Comparison of ENCODE assay signal across 20 cellular contexts in genomic region chr1:51303315-51303714, GRCh38. TPM values are rescaled to one million over a fixed set of nuclear protein-coding genes. Genes with fewer than 3 reads are reported as not detected.
DNase-seq lines count a peak whose midpoint lies in the region; ATAC-seq and TF ChIP-seq lines count a peak whose summit lies in the region.
"Had no signal": no experiment of that assay in that cellular context is flagged by ENCODE, and none has a peak within 500 bp of the region (broad histone marks: within the 10 kb centered on the region; RNA-seq: fewer than 3 reads in every experiment).

No MANE protein-coding gene starts in this region.

- no peak overlapping the region for H2BK5ac ChIP-seq in IMR-90 (ENCODE audit: low read depth, low read length, poor library complexity, severe bottlenecking)

- POLR2A ChIA-PET in activated CD4-positive, alpha-beta T cell treated with anti-CD3 and anti-CD28 coated beads for 36 hours (lab: Charles Lee), result no interaction called here
- POLR2A ChIA-PET in IMR-90 (lab: Charles Lee; ENCODE audit: unreplicated experiment), result no interaction called here

- no peaks in the 10 kb centered on the region for H3K9me3 Mint-ChIP-seq in activated CD4-positive, alpha-beta T cell treated with anti-CD3 and anti-CD28 coated beads for 36 hours (ENCODE audit: low read depth)
- H3K9me3 Mint-ChIP-seq in dendritic cell treated with granulocyte-macrophage colony-stimulating factor and Interleukin-4, amounts not matched to agents 40 ng/mL and 50 ng/mL, for 4 days, result no peaks in the 10 kb centered on the region
- H3K9me3 Mint-ChIP-seq in stimulated activated naive B cell treated with anti-CD40 and anti-IgM and Interleukin-4, amounts not matched to agents 10 μg/mL and 1 μg/mL and 100 μg/mL, for 72 hours, result no peaks in the 10 kb centered on the region
- H3K9me3 Mint-ChIP-seq: immature natural killer cell had no signal

- H3K4me2 ChIP-seq in IMR-90 (ENCODE audit: low read depth, low read length), result no peak overlapping the region

- no peak overlapping the region for H2BK15ac ChIP-seq in IMR-90 (ENCODE audit: low read depth, low read length)

- DNase-seq in activated CD4-positive, alpha-beta T cell treated with anti-CD3 and anti-CD28 coated beads for 36 hours, result no peak
- DNase-seq in activated CD4-positive, alpha-beta T cell treated with anti-CD3 and anti-CD28 coated beads, Interleukin-2, amount 50 U/mL, for 4 hours, result no peak
- no peak for DNase-seq in IMR-90
- DNase-seq in stimulated activated naive B cell treated with anti-CD40 and anti-IgM and Interleukin-4, amounts not matched to agents 10 μg/mL and 1 μg/mL and 100 μg/mL, for 72 hours, result no peak
- DNase-seq in NCI-H345 (lab: John Stamatoyannopoulos, UW), result no peak
- no peak for DNase-seq in NCI-H2196 treated with DMSO at 0.1 percent for 48 hours (lab: John Stamatoyannopoulos, UW; ENCODE audit: unreplicated experiment)
- DNase-seq: 8988T; activated T-cell treated with anti-CD3 and anti-CD28 coated beads, Interleukin-2, amount 50 U/mL, for 1 hour; DMS 273 treated with DMSO at 0.1 percent for 48 hours; heart right ventricle; immature natural killer cell; NCI-H1417; NCI-H2171; NCI-H82 had no signal

- no peak overlapping the region for H3K4me3 Mint-ChIP-seq in activated CD4-positive, alpha-beta T cell treated with anti-CD3 and anti-CD28 coated beads for 36 hours
- H3K4me3 Mint-ChIP-seq in dendritic cell treated with granulocyte-macrophage colony-stimulating factor and Interleukin-4, amounts not matched to agents 40 ng/mL and 50 ng/mL, for 4 days, result peak overlapping the region; percentile 68
- peak overlapping the region; percentile 26 to 58 for H3K4me3 Mint-ChIP-seq in stimulated activated naive B cell treated with anti-CD40 and anti-IgM and Interleukin-4, amounts not matched to agents 10 μg/mL and 1 μg/mL and 100 μg/mL, for 72 hours
- H3K4me3 Mint-ChIP-seq: activated naive CD8-positive, alpha-beta T cell; immature natural killer cell had no signal

- H3K27me3 Mint-ChIP-seq in activated CD4-positive, alpha-beta T cell treated with anti-CD3 and anti-CD28 coated beads for 36 hours, result no peaks in the 10 kb centered on the region
- H3K27me3 Mint-ChIP-seq in dendritic cell treated with granulocyte-macrophage colony-stimulating factor and Interleukin-4, amounts not matched to agents 40 ng/mL and 50 ng/mL, for 4 days, result peaks cover 5% of the 10 kb centered on the region
- peaks cover under 1 to 6% of the 10 kb centered on the region in 2 donors for H3K27me3 Mint-ChIP-seq in stimulated activated naive B cell treated with anti-CD40 and anti-IgM and Interleukin-4, amounts not matched to agents 10 μg/mL and 1 μg/mL and 100 μg/mL, for 72 hours
- H3K27me3 Mint-ChIP-seq: activated naive CD8-positive, alpha-beta T cell had no signal

- H3K36me3 ChIP-seq in IMR-90 (ENCODE audit: control insufficient read depth, insufficient read depth, low read length), result no peaks in the 10 kb centered on the region
- H3K36me3 ChIP-seq: breast epithelium, heart right ventricle, ovary had no signal

- H3K4me3 ChIP-seq in IMR-90 (ENCODE audit: insufficient read depth, low read depth, low read length), result no peak overlapping the region
- H3K4me3 ChIP-seq: breast epithelium, ovary had no signal

- no peak overlapping the region for H2BK20ac ChIP-seq in IMR-90 (ENCODE audit: low read depth, low read length)

- H4K91ac ChIP-seq in IMR-90 (ENCODE audit: insufficient read depth, low read depth, low read length), result no peak overlapping the region

- H3K56ac ChIP-seq in IMR-90 (ENCODE audit: extremely low read depth, insufficient read depth, low read length), result no peak overlapping the region

- no peak overlapping the region for H4K8ac ChIP-seq in IMR-90 (ENCODE audit: low read depth in 2 of 2, low read length in 2 of 2)

- no peak overlapping the region for H3K4ac ChIP-seq in IMR-90 (ENCODE audit: low read depth, low read length)

- no peaks in the 10 kb centered on the region for H3K79me1 ChIP-seq in IMR-90 (ENCODE audit: low read depth in 1 of 2, low read length in 2 of 2)

- H3K23ac ChIP-seq in IMR-90 (ENCODE audit: low read depth, low read length), result no peak overlapping the region

- H4K20me1 ChIP-seq in IMR-90 (ENCODE audit: insufficient read depth, low read length), result no peaks in the 10 kb centered on the region

- no peak overlapping the region for H2BK120ac ChIP-seq in IMR-90 (ENCODE audit: low read depth, low read length)

- no peak overlapping the region for H3K9ac ChIP-seq in IMR-90 (ENCODE audit: low read depth, low read length)

- TF ChIP-seq POLR2A in IMR-90 (IDR thresholded peaks at IDR 0.05; ENCODE audit: low read depth, low read length), result no peak

- peaks cover 10% of the 10 kb centered on the region for H3K4me1 Mint-ChIP-seq in activated CD4-positive, alpha-beta T cell treated with anti-CD3 and anti-CD28 coated beads for 36 hours
- H3K4me1 Mint-ChIP-seq in dendritic cell treated with granulocyte-macrophage colony-stimulating factor and Interleukin-4, amounts not matched to agents 40 ng/mL and 50 ng/mL, for 4 days (ENCODE audit: low read depth), result peaks cover 32% of the 10 kb centered on the region
- peaks cover 29 to 40% of the 10 kb centered on the region in 2 donors for H3K4me1 Mint-ChIP-seq in stimulated activated naive B cell treated with anti-CD40 and anti-IgM and Interleukin-4, amounts not matched to agents 10 μg/mL and 1 μg/mL and 100 μg/mL, for 72 hours
- H3K4me1 Mint-ChIP-seq: immature natural killer cell had no signal

- peak overlapping the region; percentile 39 for H3K27ac Mint-ChIP-seq in activated CD4-positive, alpha-beta T cell treated with anti-CD3 and anti-CD28 coated beads for 36 hours
- peak overlapping the region; percentile 77 for H3K27ac Mint-ChIP-seq in dendritic cell treated with granulocyte-macrophage colony-stimulating factor and Interleukin-4, amounts not matched to agents 40 ng/mL and 50 ng/mL, for 4 days
- peak overlapping the region; percentile 89 for H3K27ac Mint-ChIP-seq in stimulated activated naive B cell treated with anti-CD40 and anti-IgM and Interleukin-4, amounts not matched to agents 10 μg/mL and 1 μg/mL and 100 μg/mL, for 72 hours
- H3K27ac Mint-ChIP-seq: activated naive CD8-positive, alpha-beta T cell had no signal

- TF ChIP-seq RAD21 in IMR-90 (IDR thresholded peaks at IDR 0.05; ENCODE audit: low read length), result no peak

- no peak overlapping the region for H2AK5ac ChIP-seq in IMR-90 (ENCODE audit: low read depth, low read length)

- in situ Hi-C loops in IMR-90 (cut with MboI; ENCODE audit: low sequenced_read_pairs), result no loop called here

- CTCF ChIA-PET in activated CD4-positive, alpha-beta T cell treated with anti-CD3 and anti-CD28 coated beads for 36 hours (lab: Charles Lee), result no interaction called here
- CTCF ChIA-PET in IMR-90 (lab: Yijun Ruan, JAX), result no interaction called here

- no peaks in the 10 kb centered on the region; the same call in 1 of the 2 replicates for H3K27me3 ChIP-seq in IMR-90 (ENCODE audit: control insufficient read depth, insufficient read depth, low read length)
- H3K27me3 ChIP-seq: breast epithelium, heart right ventricle, ovary had no signal

- H3K14ac ChIP-seq in IMR-90 (replicated peaks; ENCODE audit: low read depth, low read length), result no peak overlapping the region

- H3K4me1 ChIP-seq in IMR-90 (ENCODE audit: control insufficient read depth, insufficient read depth, low read length), result no peaks in the 10 kb centered on the region; the same call in 1 of the 2 replicates
- H3K4me1 ChIP-seq: breast epithelium had no signal

- WGBS in IMR-90 (ENCODE audit: extremely low coverage in 2 of 2, insufficient read length in 1 of 2), 2 experiments, result 82% methylated on average over 4 of the region's 6 CpGs; no CpG with 5 or more reads in 1 of the 2 experiments

- H3K36me3 Mint-ChIP-seq in activated CD4-positive, alpha-beta T cell treated with anti-CD3 and anti-CD28 coated beads for 36 hours (ENCODE audit: low read depth), result no peaks in the 10 kb centered on the region
- no peaks in the 10 kb centered on the region for H3K36me3 Mint-ChIP-seq in dendritic cell treated with granulocyte-macrophage colony-stimulating factor and Interleukin-4, amounts not matched to agents 40 ng/mL and 50 ng/mL, for 4 days (ENCODE audit: low read depth)
- H3K36me3 Mint-ChIP-seq in stimulated activated naive B cell treated with anti-CD40 and anti-IgM and Interleukin-4, amounts not matched to agents 10 μg/mL and 1 μg/mL and 100 μg/mL, for 72 hours, result no peaks in the 10 kb centered on the region
- H3K36me3 Mint-ChIP-seq: activated naive CD8-positive, alpha-beta T cell had no signal

- no peak for ATAC-seq in activated CD4-positive, alpha-beta T cell treated with anti-CD3 and anti-CD28 coated beads for 36 hours
- peak; percentile 25 for ATAC-seq in IMR-90 (ENCODE audit: low read depth)
- no peak for ATAC-seq in stimulated activated naive B cell treated with anti-CD40 and anti-IgM and Interleukin-4, amounts not matched to agents 10 μg/mL and 1 μg/mL and 100 μg/mL, for 72 hours (replicated peaks)
- ATAC-seq in GM21737 (IDR thresholded peaks at IDR 0.05; ENCODE audit: unreplicated experiment), result no peak

- no peaks in the 10 kb centered on the region for H3K9me3 ChIP-seq in IMR-90 (ENCODE audit: control insufficient read depth, insufficient read depth, low read length)
- H3K9me3 ChIP-seq: breast epithelium, heart right ventricle, ovary had no signal

- H4K5ac ChIP-seq in IMR-90 (ENCODE audit: low read depth, low read length), result no peak overlapping the region

- H2AFZ ChIP-seq in IMR-90 (replicated peaks; ENCODE audit: low read length, poor library complexity), result peak overlapping the region; percentile 52

- intact Hi-C loops in activated CD4-positive, alpha-beta T cell treated with anti-CD3 and anti-CD28 coated beads for 36 hours (cut with DNase I, micrococcal nuclease), result no loop called here
- intact Hi-C loops in IMR-90 (cut with micrococcal nuclease), result no loop called here
- intact Hi-C loops in dendritic cell treated with granulocyte-macrophage colony-stimulating factor and Interleukin-4, amounts not matched to agents 40 ng/mL and 50 ng/mL, for 4 days (cut with micrococcal nuclease), result no loop called here

- H3K27ac ChIP-seq in IMR-90 (ENCODE audit: insufficient read depth, low read length), result no peak overlapping the region
- H3K27ac ChIP-seq: breast epithelium, C4-2B had no signal

- no peak overlapping the region for H3K18ac ChIP-seq in IMR-90 (ENCODE audit: low read depth, low read length)

- peak overlapping the region; percentile 37 for H2AK9ac ChIP-seq in IMR-90 (replicated peaks; ENCODE audit: low read depth, low read length, poor library complexity)

- TF ChIP-seq CTCF in IMR-90 (conservative IDR thresholded peaks at IDR 0.05; ENCODE audit: low read depth, low read length), result no peak

- no TSS peak for BruUV-seq in IMR-90 (replicated peaks; lab: Mats Ljungman, UMichigan)

- peaks cover 9% of the 10 kb centered on the region; the same call in 1 of the 2 replicates for H3K9me1 ChIP-seq in IMR-90 (ENCODE audit: insufficient read depth, low read length)

- dilution Hi-C loops in IMR-90 (cut with HindIII; ENCODE audit: low sequenced_read_pairs, unreplicated experiment), result no loop called here

RNA-seq across cellular contexts. Expression of gene TTC39A, which starts 27.0 kb away (rescaled TPM):
- under 1 TPM in 1 of 2 experiments, not detected in 1; 0.11 TPM for total RNA-seq in activated CD4-positive, alpha-beta T cell treated with anti-CD3 and anti-CD28 coated beads for 36 hours
- 0.28 and 0.72 TPM in 2 replicates for total RNA-seq in IMR-90 (2012; rRNA removed)
- 0.62 and 0.79 TPM in 2 replicates for polyA plus RNA-seq in IMR-90 (2012; rRNA removed)
- 0.08 and 0.42 TPM in 2 replicates for polyA plus RNA-seq in IMR-90 (2012; cell fraction: cytosol; rRNA removed)
- polyA plus RNA-seq in IMR-90 (2012; cell fraction: nucleus; rRNA removed; ENCODE audit: low replicate concordance), result 0.40 and 0.60 TPM in 2 replicates
- polyA plus RNA-seq: immature natural killer cell had no signal

Comparison
In these comparisons a context has a peak if more than half of its experiments do, and no peak if none do; other contexts are left out.
1. H3K27ac Mint-ChIP-seq: peak in every context shown above with its lines; median percentile 89 in stimulated activated naive B cell treated with anti-CD40 and anti-IgM and Interleukin-4, amounts not matched to agents 10 μg/mL and 1 μg/mL and 100 μg/mL, for 72 hours; 77 in dendritic cell treated with granulocyte-macrophage colony-stimulating factor and Interleukin-4, amounts not matched to agents 40 ng/mL and 50 ng/mL, for 4 days; 39 in activated CD4-positive, alpha-beta T cell treated with anti-CD3 and anti-CD28 coated beads for 36 hours.